In the genomic region with DNA sequence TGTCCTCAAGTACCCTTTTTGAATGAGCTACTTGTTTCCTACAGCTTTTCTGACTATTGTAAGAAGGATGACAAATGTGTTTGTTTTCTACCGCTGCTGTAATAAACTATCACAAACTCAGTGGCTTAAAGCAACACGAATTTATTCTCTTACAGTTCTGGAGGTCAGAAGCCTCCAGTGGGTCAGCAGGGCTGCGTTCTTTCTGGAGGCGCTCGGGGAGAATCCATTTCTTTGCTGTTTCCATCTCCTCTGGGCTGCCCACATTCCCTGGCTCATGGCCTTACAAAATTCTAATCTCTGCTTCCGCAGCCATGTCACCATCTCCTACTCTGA, we compare ENCODE assay signal across 18 cellular contexts.
"Had no signal": no experiment of that assay in that cellular context is flagged by ENCODE, and none has a peak within 500 bp of the region (broad histone marks: within the 10 kb centered on the region; RNA-seq: fewer than 3 reads in every experiment).

No MANE protein-coding gene starts in this region.

- FAIRE-seq: keratinocyte, urothelium cell line had no signal

- DNase-seq: dorsolateral prefrontal cortex; effector CD4-positive, alpha-beta T cell; gastrocnemius medialis; left ventricle myocardium superior; lower lobe of right lung; naive thymus-derived CD8-positive, alpha-beta T cell; nucleus accumbens; sigmoid colon; stimulated activated CD4-positive, alpha-beta T cell treated with anti-CD3 and anti-CD28 coated beads, Interleukin-4, amount 100 ng/mL, for 4 hours had no signal

- H3K9me3 Mint-ChIP-seq: naive thymus-derived CD8-positive, alpha-beta T cell; stimulated activated memory B cell treated with anti-CD40 and anti-IgM and Interleukin-4, amounts not matched to agents 10 μg/mL and 1 μg/mL and 100 μg/mL, for 72 hours; stimulated activated naive CD8-positive, alpha-beta T cell treated with anti-CD3 and anti-CD28 coated beads, Interleukin-15, Interleukin-2, amounts not matched to agents 100 ng/mL and 50 ng/mL, for 24 hours had no signal

- ATAC-seq: gastrocnemius medialis; left ventricle myocardium superior; naive thymus-derived CD8-positive, alpha-beta T cell; stimulated activated memory B cell treated with anti-CD40 and anti-IgM and Interleukin-4, amounts not matched to agents 10 μg/mL and 1 μg/mL and 100 μg/mL, for 72 hours had no signal

- H3K36me3 ChIP-seq: gastrocnemius medialis, lower lobe of right lung, prostate gland, sigmoid colon, thoracic aorta, tibial nerve, upper lobe of left lung had no signal

- H3K27me3 ChIP-seq: gastrocnemius medialis, upper lobe of left lung had no signal

- H3K4me3 ChIP-seq: gastrocnemius medialis, lower lobe of right lung, prostate gland, sigmoid colon, thoracic aorta, tibial nerve, upper lobe of left lung had no signal

- H3K4me3 Mint-ChIP-seq: naive thymus-derived CD8-positive, alpha-beta T cell; nephron progenitor cell; stimulated activated memory B cell treated with anti-CD40 and anti-IgM and Interleukin-4, amounts not matched to agents 10 μg/mL and 1 μg/mL and 100 μg/mL, for 72 hours; stimulated activated naive CD8-positive, alpha-beta T cell treated with anti-CD3 and anti-CD28 coated beads, Interleukin-15, Interleukin-2, amounts not matched to agents 100 ng/mL and 50 ng/mL, for 24 hours had no signal

- H3K27ac ChIP-seq: dorsolateral prefrontal cortex, gastrocnemius medialis, lower lobe of right lung, prostate gland, sigmoid colon, thoracic aorta, tibial nerve, upper lobe of left lung had no signal

- H3K9me3 ChIP-seq: gastrocnemius medialis, lower lobe of right lung, prostate gland, sigmoid colon, thoracic aorta, tibial nerve, upper lobe of left lung had no signal

- H3K4me1 ChIP-seq: gastrocnemius medialis, lower lobe of right lung, prostate gland, sigmoid colon, tibial nerve had no signal

- H3K27me3 Mint-ChIP-seq: stimulated activated naive CD8-positive, alpha-beta T cell treated with anti-CD3 and anti-CD28 coated beads, Interleukin-15, Interleukin-2, amounts not matched to agents 100 ng/mL and 50 ng/mL, for 24 hours had no signal

- H3K36me3 Mint-ChIP-seq: stimulated activated memory B cell treated with anti-CD40 and anti-IgM and Interleukin-4, amounts not matched to agents 10 μg/mL and 1 μg/mL and 100 μg/mL, for 72 hours had no signal

- H3K27ac Mint-ChIP-seq: nephron progenitor cell; stimulated activated memory B cell treated with anti-CD40 and anti-IgM and Interleukin-4, amounts not matched to agents 10 μg/mL and 1 μg/mL and 100 μg/mL, for 72 hours; stimulated activated naive CD8-positive, alpha-beta T cell treated with anti-CD3 and anti-CD28 coated beads, Interleukin-15, Interleukin-2, amounts not matched to agents 100 ng/mL and 50 ng/mL, for 24 hours had no signal
